In the genomic region with DNA sequence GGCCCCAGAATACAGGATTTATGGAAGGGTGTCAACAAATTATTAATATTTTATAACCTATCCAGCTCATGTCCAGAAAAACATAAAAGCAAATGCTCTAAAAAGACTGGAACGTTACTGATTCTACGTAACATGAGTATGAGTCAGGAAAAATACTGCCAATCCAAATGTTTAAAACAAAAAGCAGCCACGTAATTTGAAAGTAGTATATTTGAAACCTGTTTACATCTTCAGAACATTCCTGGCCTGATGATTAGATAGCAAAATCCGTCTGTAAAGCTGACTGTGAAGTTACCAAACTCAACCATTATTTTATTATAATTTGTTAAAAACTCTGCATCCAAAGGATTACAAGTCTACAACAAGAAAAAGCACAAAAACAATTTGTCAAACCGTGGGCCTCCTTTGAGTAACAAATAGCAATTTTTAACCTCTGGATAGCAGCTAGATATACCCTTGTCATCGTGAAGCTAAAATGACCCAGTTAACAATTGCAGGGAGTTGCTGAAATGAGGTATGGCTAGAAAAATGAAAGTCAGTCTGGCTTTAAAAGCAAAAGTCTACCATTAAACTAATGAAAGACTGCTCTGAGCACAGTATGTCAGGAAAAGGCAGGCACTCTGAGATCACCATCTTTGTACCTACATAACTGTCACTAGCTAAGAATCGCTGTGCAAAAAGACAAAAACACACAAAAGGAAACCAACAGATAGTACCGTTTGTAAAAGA, we compare ENCODE assay signal across 8 cellular contexts. TPM values are rescaled to one million over a fixed set of nuclear protein-coding genes. Genes with fewer than 3 reads are reported as not detected.
DNase-seq lines count a peak whose midpoint lies in the region; ATAC-seq and TF ChIP-seq lines count a peak whose summit lies in the region.

No MANE protein-coding gene starts in this region.

- H3K4me1 ChIP-seq in thyroid gland, result peaks cover 19% of the 10 kb centered on the region in 2 donors

- peak overlapping the region; percentile 93 for H3K4me3 Mint-ChIP-seq in activated T-cell treated with anti-CD3 and anti-CD28 coated beads, Interleukin-2, amount 50 U/mL, for 24 hours
- H3K4me3 Mint-ChIP-seq in activated naive CD8-positive, alpha-beta T cell treated with anti-CD3 and anti-CD28 coated beads, Interleukin-2, amount 10 ng/mL, durations not matched to agents 7 days and 5 days, result peak overlapping the region; percentile 98

- peak overlapping the region; percentile 54 to 91 (median 79) for H3K4me3 ChIP-seq in thyroid gland (replicated peaks in 1 of 3)

- H3K27me3 ChIP-seq in thyroid gland, result no peaks in the 10 kb centered on the region

- H3K27ac ChIP-seq in thyroid gland, result peak overlapping the region in 2 of 3 donors; percentile 89 to 92

- TF ChIP-seq POLR2A in thyroid gland (IDR thresholded peaks at IDR 0.05), result no peak

- peaks cover 76% of the 10 kb centered on the region for H3K36me3 Mint-ChIP-seq in activated T-cell treated with anti-CD3 and anti-CD28 coated beads, Interleukin-2, amount 50 U/mL, for 24 hours (ENCODE audit: low read depth)
- H3K36me3 Mint-ChIP-seq in activated naive CD8-positive, alpha-beta T cell treated with anti-CD3 and anti-CD28 coated beads, Interleukin-2, amount 10 ng/mL, durations not matched to agents 7 days and 5 days, result peaks cover 8% of the 10 kb centered on the region

- no peak for TF ChIP-seq CTCF in thyroid gland (IDR thresholded peaks at IDR 0.05)

- no peaks in the 10 kb centered on the region for H3K9me3 Mint-ChIP-seq in activated T-cell treated with anti-CD3 and anti-CD28 coated beads, Interleukin-2, amount 50 U/mL, for 24 hours
- H3K9me3 Mint-ChIP-seq in activated naive CD8-positive, alpha-beta T cell treated with anti-CD3 and anti-CD28 coated beads, Interleukin-2, amount 10 ng/mL, durations not matched to agents 7 days and 5 days, result no peaks in the 10 kb centered on the region

- no peaks in the 10 kb centered on the region for H3K9me3 ChIP-seq in thyroid gland

- H3K36me3 ChIP-seq in thyroid gland, result no peaks in the 10 kb centered on the region

- intact Hi-C loops in thyroid gland (cut with DNase I) (no loop called here), posterior vena cava (cut with DNase I) (no loop called here)

- POLR2A ChIA-PET in activated naive CD8-positive, alpha-beta T cell treated with anti-CD3 and anti-CD28 coated beads, Interleukin-2, amount 10 ng/mL, durations not matched to agents 7 days and 5 days (lab: Charles Lee), result interaction anchor here (0.7 to 1.5 kb wide), 2 partner anchors 11 to 1578 kb away, joined by 3 read pairs; a partner anchor contains a TSS

- DNase-seq in activated T-cell treated with anti-CD3 and anti-CD28 coated beads, Interleukin-2, amount 50 U/mL, for 24 hours, result no peak
- no peak for DNase-seq in activated T-cell treated with anti-CD3 and anti-CD28 coated beads, Interleukin-2, amount 50 U/mL, for 1 hour
- no peak for DNase-seq in activated naive CD8-positive, alpha-beta T cell treated with anti-CD3 and anti-CD28 coated beads, Interleukin-2, amount 10 ng/mL, durations not matched to agents 7 days and 5 days
- DNase-seq in iris pigment epithelial cell (ENCODE audit: low read depth), result peak; percentile 89
- DNase-seq in thyroid gland, result no peak
- DNase-seq in posterior vena cava (ENCODE audit: low spot score), result no peak

- no peaks in the 10 kb centered on the region for H3K27me3 Mint-ChIP-seq in activated T-cell treated with anti-CD3 and anti-CD28 coated beads, Interleukin-2, amount 50 U/mL, for 24 hours
- H3K27me3 Mint-ChIP-seq in activated naive CD8-positive, alpha-beta T cell treated with anti-CD3 and anti-CD28 coated beads, Interleukin-2, amount 10 ng/mL, durations not matched to agents 7 days and 5 days, result no peaks in the 10 kb centered on the region

- WGBS in thyroid gland, 2 donors, result 32 to 44% methylated on average over 8 of the region's 8 CpGs

- ATAC-seq in activated naive CD8-positive, alpha-beta T cell treated with anti-CD3 and anti-CD28 coated beads, Interleukin-2, amount 10 ng/mL, durations not matched to agents 7 days and 5 days (ENCODE audit: low read depth), result no peak
- ATAC-seq in GM18870 (IDR thresholded peaks at IDR 0.05; ENCODE audit: unreplicated experiment) (no peak), GM21367 (IDR thresholded peaks at IDR 0.05; ENCODE audit: unreplicated experiment) (no peak)

- H3K4me1 Mint-ChIP-seq in activated T-cell treated with anti-CD3 and anti-CD28 coated beads, Interleukin-2, amount 50 U/mL, for 24 hours (ENCODE audit: low read depth), result peaks cover 74% of the 10 kb centered on the region
- H3K4me1 Mint-ChIP-seq in activated naive CD8-positive, alpha-beta T cell treated with anti-CD3 and anti-CD28 coated beads, Interleukin-2, amount 10 ng/mL, durations not matched to agents 7 days and 5 days, result peaks cover 57% of the 10 kb centered on the region

- H3K27ac Mint-ChIP-seq in activated T-cell treated with anti-CD3 and anti-CD28 coated beads, Interleukin-2, amount 50 U/mL, for 24 hours, result peak overlapping the region; percentile 98
- peak overlapping the region; percentile 96 for H3K27ac Mint-ChIP-seq in activated naive CD8-positive, alpha-beta T cell treated with anti-CD3 and anti-CD28 coated beads, Interleukin-2, amount 10 ng/mL, durations not matched to agents 7 days and 5 days

RNA-seq across cellular contexts. Expression of a gene that starts 1.2 kb away (rescaled TPM):
- total RNA-seq in activated naive CD8-positive, alpha-beta T cell treated with anti-CD3 and anti-CD28 coated beads, Interleukin-2, amount 10 ng/mL, durations not matched to agents 7 days and 5 days, result 100 to 1,000 TPM; 139 to 155 TPM
- 100 to 1,000 TPM; 110 to 221 (median 160) TPM for total RNA-seq in thyroid gland
- 100 to 1,000 TPM; 111 to 120 TPM for total RNA-seq in posterior vena cava

RNA-seq across cellular contexts. Expression of a gene that starts 42.5 kb away (rescaled TPM):
- 10 to 100 TPM; 35.6 to 37.0 TPM for total RNA-seq in activated naive CD8-positive, alpha-beta T cell treated with anti-CD3 and anti-CD28 coated beads, Interleukin-2, amount 10 ng/mL, durations not matched to agents 7 days and 5 days
- total RNA-seq in thyroid gland (10 to 100 TPM; 32.8 to 54.1 (median 43.0) TPM), posterior vena cava (10 to 100 TPM; 31.8 to 32.0 TPM)

RNA-seq across cellular contexts. Expression of a gene that starts 42.7 kb away (rescaled TPM):
- 10 to 100 TPM; 24.8 to 28.2 TPM for total RNA-seq in activated naive CD8-positive, alpha-beta T cell treated with anti-CD3 and anti-CD28 coated beads, Interleukin-2, amount 10 ng/mL, durations not matched to agents 7 days and 5 days
- 10 to 100 TPM; 16.0 to 19.5 (median 17.5) TPM for total RNA-seq in thyroid gland
- total RNA-seq in posterior vena cava, result 10 to 100 TPM; 20.3 to 24.3 TPM
